8 cellular contexts compared by ENCODE assay signal in the genomic region with DNA sequence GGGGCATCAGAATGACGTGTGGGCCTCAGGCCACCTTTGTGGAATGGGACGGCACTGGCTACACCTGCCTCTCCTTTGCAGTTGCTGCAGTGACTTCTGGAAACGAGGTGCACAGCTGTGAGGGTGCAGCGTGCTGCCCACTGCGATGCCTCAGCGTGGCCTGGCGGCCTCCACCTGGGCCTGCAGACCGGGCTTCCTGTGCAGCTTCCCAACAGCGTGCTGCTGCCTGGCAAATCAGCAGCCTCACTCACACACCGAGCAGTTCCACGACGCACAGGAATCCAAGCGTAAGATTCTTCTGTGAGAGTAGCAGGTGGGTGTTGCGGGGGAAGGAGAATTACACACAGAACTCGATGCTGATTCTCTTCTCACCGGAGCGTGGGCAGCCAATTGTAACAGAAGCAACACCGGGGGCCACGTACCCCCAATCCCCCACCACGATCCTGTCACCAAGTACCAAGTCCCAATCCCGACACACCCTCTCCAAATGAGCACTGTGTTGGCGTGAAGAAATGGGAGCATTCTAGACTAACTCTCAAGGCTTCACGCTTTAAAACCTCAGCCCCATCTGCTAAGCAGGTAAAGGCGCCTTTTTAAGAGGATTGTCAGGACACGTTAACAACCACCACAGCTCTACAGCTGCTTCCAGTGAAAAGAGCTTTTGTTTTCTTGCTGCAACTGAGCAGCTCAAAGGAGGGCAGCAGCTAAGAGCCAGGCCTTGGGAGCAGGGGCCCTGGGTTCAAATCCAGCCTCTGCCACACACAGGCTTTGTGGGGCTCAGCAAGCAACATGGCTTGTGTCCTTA. TPM values are rescaled to one million over a fixed set of nuclear protein-coding genes. Genes with fewer than 3 reads are reported as not detected.
DNase-seq lines count a peak whose midpoint lies in the region; ATAC-seq and TF ChIP-seq lines count a peak whose summit lies in the region.
"Had no signal": no experiment of that assay in that cellular context is flagged by ENCODE, and none has a peak within 500 bp of the region (broad histone marks: within the 10 kb centered on the region; RNA-seq: fewer than 3 reads in every experiment).

No MANE protein-coding gene starts in this region.

- H3K27me3 Mint-ChIP-seq in stimulated activated naive B cell treated with anti-CD40 and anti-IgM and Interleukin-4, amounts not matched to agents 10 μg/mL and 1 μg/mL and 100 μg/mL, for 72 hours, result no peaks in the 10 kb centered on the region

- TF ChIP-seq CTCF in KMS-11 (conservative IDR thresholded peaks at IDR 0.05; ENCODE audit: low read depth, low read length), result no peak

- H3K27ac Mint-ChIP-seq in stimulated activated naive B cell treated with anti-CD40 and anti-IgM and Interleukin-4, amounts not matched to agents 10 μg/mL and 1 μg/mL and 100 μg/mL, for 72 hours, result peak overlapping the region; percentile 56

- no peaks in the 10 kb centered on the region for H3K9me3 Mint-ChIP-seq in stimulated activated naive B cell treated with anti-CD40 and anti-IgM and Interleukin-4, amounts not matched to agents 10 μg/mL and 1 μg/mL and 100 μg/mL, for 72 hours

- no peak overlapping the region for H3K4me2 ChIP-seq in KMS-11

- H3K27me3 ChIP-seq in KMS-11 (ENCODE audit: insufficient read depth, low read depth) (no peaks in the 10 kb centered on the region), H7 (ENCODE audit: control insufficient read depth, insufficient read depth, low read length) (no peaks in the 10 kb centered on the region)

- peak; percentile 44 for DNase-seq in activated CD8-positive, alpha-beta memory T cell treated with anti-CD3 and anti-CD28 coated beads, Interleukin-2, amount 50 U/mL, for 4 hours
- DNase-seq in head of caudate nucleus (peak; percentile 49 to 97 (median 84)), mesenteric fat pad (ENCODE audit: low spot score) (no peak), H7 (no peak)
- DNase-seq in stimulated activated naive B cell treated with anti-CD40 and anti-IgM and Interleukin-4, amounts not matched to agents 10 μg/mL and 1 μg/mL and 100 μg/mL, for 72 hours, result no peak
- DNase-seq: NCI-H526 treated with DMSO at 0.1 percent for 48 hours had no signal

- peaks cover 66 to 94% of the 10 kb centered on the region in 2 donors for H3K4me1 Mint-ChIP-seq in stimulated activated naive B cell treated with anti-CD40 and anti-IgM and Interleukin-4, amounts not matched to agents 10 μg/mL and 1 μg/mL and 100 μg/mL, for 72 hours

- no peak for ATAC-seq in stimulated activated naive B cell treated with anti-CD40 and anti-IgM and Interleukin-4, amounts not matched to agents 10 μg/mL and 1 μg/mL and 100 μg/mL, for 72 hours (replicated peaks)
- no peak for ATAC-seq in HG02840 (IDR thresholded peaks at IDR 0.05; ENCODE audit: low FRiP score, unreplicated experiment)

- H3K4me1 ChIP-seq in KMS-11 (ENCODE audit: low read depth, poor library complexity, severe bottlenecking), result peaks cover 85% of the 10 kb centered on the region

- no peaks in the 10 kb centered on the region for H3K36me3 ChIP-seq in KMS-11 (ENCODE audit: insufficient read depth)
- H3K36me3 ChIP-seq in H7 (replicated peaks; ENCODE audit: control insufficient read depth, insufficient read depth, low read length), result peaks cover 50% of the 10 kb centered on the region

- peaks cover 54% of the 10 kb centered on the region for H3K79me2 ChIP-seq in KMS-11 (ENCODE audit: insufficient read depth, low read depth)

- H4K20me1 ChIP-seq in KMS-11 (ENCODE audit: insufficient read depth), result no peaks in the 10 kb centered on the region

- H3K4me3 ChIP-seq in KMS-11 (IDR thresholded peaks at IDR 0.05; ENCODE audit: insufficient read depth, low read depth, low read length) (no peak overlapping the region), H7 (ENCODE audit: insufficient read depth, low read depth, low read length) (no peak overlapping the region)

- intact Hi-C loops in head of caudate nucleus (cut with DNase I), result no loop called here

- H3K9ac ChIP-seq in KMS-11, result no peak overlapping the region

- peaks cover 67 to 85% of the 10 kb centered on the region in 2 donors for H3K36me3 Mint-ChIP-seq in stimulated activated naive B cell treated with anti-CD40 and anti-IgM and Interleukin-4, amounts not matched to agents 10 μg/mL and 1 μg/mL and 100 μg/mL, for 72 hours

- H3K27ac ChIP-seq in KMS-11, result peak overlapping the region; percentile 100; the same call in 1 of the 2 replicates

- H3K4me3 Mint-ChIP-seq in stimulated activated naive B cell treated with anti-CD40 and anti-IgM and Interleukin-4, amounts not matched to agents 10 μg/mL and 1 μg/mL and 100 μg/mL, for 72 hours, result no peak overlapping the region

- no peak overlapping the region for H2AFZ ChIP-seq in KMS-11 (ENCODE audit: low read depth)

RNA-seq across cellular contexts. Expression of a gene that starts 16.9 kb away (rescaled TPM):
- total RNA-seq in mesenteric fat pad, result 249 TPM
- 219 and 254 TPM in 2 replicates for total RNA-seq in H7 (2014; rRNA removed; shearing (Covaris generic))

Comparison
In these comparisons a context has a peak if more than half of its experiments do, and no peak if none do; other contexts are left out.
1. DNase-seq: peak in activated CD8-positive, alpha-beta memory T cell treated with anti-CD3 and anti-CD28 coated beads, Interleukin-2, amount 50 U/mL, for 4 hours (single experiment) and head of caudate nucleus (42 of 42); none in stimulated activated naive B cell treated with anti-CD40 and anti-IgM and Interleukin-4, amounts not matched to agents 10 μg/mL and 1 μg/mL and 100 μg/mL, for 72 hours (single experiment), mesenteric fat pad (single experiment) and H7 (single experiment).